ENCODE assay signal across 8 cellular contexts in the genomic region with DNA sequence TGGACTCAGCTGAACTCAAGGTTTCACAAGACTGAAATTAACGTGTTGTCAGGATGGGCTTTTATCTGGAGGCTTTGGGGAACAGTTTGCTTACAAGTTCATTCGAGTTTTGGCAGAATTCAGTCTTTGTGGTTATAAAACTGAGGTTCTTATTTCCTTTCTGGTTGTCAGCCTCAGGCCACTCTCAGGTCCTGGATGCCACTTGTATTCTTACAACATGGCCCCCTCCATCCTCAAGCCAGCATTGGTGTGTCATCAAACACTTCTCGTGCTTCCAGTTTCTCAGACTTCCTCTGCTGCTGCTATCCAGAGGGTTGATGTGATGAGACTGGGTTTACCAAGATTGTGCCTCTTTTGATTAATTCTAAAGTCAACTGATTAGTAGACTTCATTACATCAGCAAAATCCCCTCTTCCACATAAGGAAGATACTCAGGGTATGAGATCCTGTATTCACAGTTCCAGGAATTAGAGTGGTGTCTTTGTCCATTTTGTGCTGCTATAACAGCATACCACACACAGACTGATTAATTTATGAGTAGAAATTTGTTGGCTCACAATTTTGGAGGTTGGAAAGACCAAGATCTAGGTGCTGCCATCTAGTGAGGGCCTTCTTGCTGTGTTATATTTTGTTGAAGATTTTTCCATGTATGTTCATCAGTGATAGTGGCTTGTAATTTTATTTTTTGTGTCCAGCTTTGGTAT. TPM values are rescaled to one million over a fixed set of nuclear protein-coding genes. Genes with fewer than 3 reads are reported as not detected.
DNase-seq lines count a peak whose midpoint lies in the region; ATAC-seq and TF ChIP-seq lines count a peak whose summit lies in the region.

No MANE protein-coding gene starts in this region.

- H3K27ac ChIP-seq in WERI-Rb-1 = no peak overlapping the region

- no peaks in the 10 kb centered on the region for H3K9me3 ChIP-seq in WERI-Rb-1 (ENCODE audit: severe bottlenecking)

- no peaks in the 10 kb centered on the region for H3K36me3 ChIP-seq in WERI-Rb-1

- peak; percentile 22; the same call in 1 of the 2 replicates for TF ChIP-seq CTCF in WERI-Rb-1 (IDR thresholded peaks at IDR 0.05; ENCODE audit: low read depth, low read length)
- TF ChIP-seq CTCF in fibroblast of villous mesenchyme (IDR thresholded peaks at IDR 0.05; ENCODE audit: insufficient read depth, low read depth, low read length) = peak; percentile 23

- DNase-seq in NCI-H524 (lab: John Stamatoyannopoulos, UW) (peak; percentile 14 to 53), NCI-H524 treated with DMSO at 0.1 percent for 48 hours (lab: John Stamatoyannopoulos, UW) (no peak), WERI-Rb-1 (no peak), fibroblast of villous mesenchyme (ENCODE audit: low read depth) (peak; percentile 44), amniotic stem cell (lab: John Stamatoyannopoulos, UW) (no peak), posterior vena cava (ENCODE audit: low spot score) (no peak)

- ATAC-seq in HG03103 (IDR thresholded peaks at IDR 0.05; ENCODE audit: low read depth, unreplicated experiment) (peak; percentile 43), GM21360 (IDR thresholded peaks at IDR 0.05; ENCODE audit: unreplicated experiment) (no peak)

- H3K27me3 ChIP-seq in WERI-Rb-1 (ENCODE audit: insufficient read depth, low read depth, severe bottlenecking) = no peaks in the 10 kb centered on the region

- no peak overlapping the region for H3K4me3 ChIP-seq in WERI-Rb-1 (ENCODE audit: low read depth, low read length)
- no peak overlapping the region for H3K4me3 ChIP-seq in fibroblast of villous mesenchyme (ENCODE audit: low read depth, low read length)

- intact Hi-C loops in posterior vena cava (cut with DNase I) = no loop called here

RNA-seq across cellular contexts. Expression of gene LRCH3, which starts 10.9 kb away (rescaled TPM):
- 96.3 and 149 TPM in 2 replicates for total RNA-seq in fibroblast of villous mesenchyme
- 10 to 100 TPM; 58.7 to 67.5 TPM for total RNA-seq in posterior vena cava

RNA-seq across cellular contexts. Expression of gene FYTTD1, which starts 52.3 kb away (rescaled TPM):
- total RNA-seq in fibroblast of villous mesenchyme (43.5 and 58.3 TPM in 2 replicates), posterior vena cava (10 to 100 TPM; 56.2 to 75.1 TPM)

Comparison
In these comparisons a context has a peak if more than half of its experiments do, and no peak if none do; other contexts are left out.
1. DNase-seq: peak in NCI-H524 (2 of 2) and fibroblast of villous mesenchyme (single experiment); none in NCI-H524 treated with DMSO at 0.1 percent for 48 hours (single experiment), WERI-Rb-1 (single experiment), amniotic stem cell (single experiment) and posterior vena cava (single experiment).